In genomic region chr10:101224060-101224909, GRCh38 we compare ENCODE assay signal across 15 cellular contexts. TPM values are rescaled to one million over a fixed set of nuclear protein-coding genes. Genes with fewer than 3 reads are reported as not detected.
DNase-seq lines count a peak whose midpoint lies in the region; ATAC-seq, FAIRE-seq and TF ChIP-seq lines count a peak whose summit lies in the region.
"Had no signal": no experiment of that assay in that cellular context is flagged by ENCODE, and none has a peak within 500 bp of the region (broad histone marks: within the 10 kb centered on the region; RNA-seq: fewer than 3 reads in every experiment).

No MANE protein-coding gene starts in this region.

- H3K27ac ChIP-seq in ACC112 (ENCODE audit: low read depth, low read length) (no peak overlapping the region), astrocyte (ENCODE audit: low read depth, low read length) (no peak overlapping the region), neural cell (ENCODE audit: low read length) (no peak overlapping the region)
- no peak overlapping the region for H3K27ac ChIP-seq in CD4-positive, alpha-beta memory T cell (ENCODE audit: low read depth, low read length)
- H3K27ac ChIP-seq: SK-N-MC, testis had no signal

- H3K79me2 ChIP-seq in ACC112 (ENCODE audit: control insufficient read depth, insufficient read depth, low read length, unreplicated experiment) (no peaks in the 10 kb centered on the region), astrocyte (ENCODE audit: insufficient read depth, low read length) (no peaks in the 10 kb centered on the region), neural cell (replicated peaks; ENCODE audit: insufficient read depth, low read length) (no peaks in the 10 kb centered on the region)

- H3K4me1 Mint-ChIP-seq in CD4-positive, alpha-beta memory T cell, result peaks cover 30 to 73% (median 39%) of the 10 kb centered on the region in 4 donors
- peaks cover 4% of the 10 kb centered on the region for H3K4me1 Mint-ChIP-seq in astrocyte (ENCODE audit: low read depth, unreplicated experiment)

- H3K4me1 ChIP-seq in ACC112 (ENCODE audit: control insufficient read depth, insufficient read depth, low read length, unreplicated experiment) (peaks cover 2% of the 10 kb centered on the region), astrocyte (ENCODE audit: insufficient read depth, low read length) (peaks cover 3% of the 10 kb centered on the region)
- peaks cover 57% of the 10 kb centered on the region for H3K4me1 ChIP-seq in CD4-positive, alpha-beta memory T cell (ENCODE audit: insufficient read depth, low read length)

- H3K4me3 ChIP-seq in ACC112 (ENCODE audit: low read depth, low read length), result peak overlapping the region; percentile 60; the same call in 1 of the 2 replicates
- no peak overlapping the region for H3K4me3 ChIP-seq in CD4-positive, alpha-beta memory T cell (ENCODE audit: low read length in 2 of 2)
- no peak overlapping the region for H3K4me3 ChIP-seq in astrocyte (ENCODE audit: insufficient read depth, low read depth, low read length)
- no peak overlapping the region for H3K4me3 ChIP-seq in neural cell (ENCODE audit: low read length)
- H3K4me3 ChIP-seq: SK-N-MC had no signal

- no peaks in the 10 kb centered on the region for H3K9me3 ChIP-seq in CD4-positive, alpha-beta memory T cell (ENCODE audit: control insufficient read depth in 1 of 2, low read length in 2 of 2)
- peaks cover 5% of the 10 kb centered on the region for H3K9me3 ChIP-seq in astrocyte (ENCODE audit: insufficient read depth, low read depth, low read length)
- no peaks in the 10 kb centered on the region for H3K9me3 ChIP-seq in neural cell (ENCODE audit: low read length)
- H3K9me3 ChIP-seq: testis had no signal

- no peaks in the 10 kb centered on the region for H3F3A ChIP-seq in neural cell (ENCODE audit: insufficient read depth, low read length, poor library complexity, severe bottlenecking)

- no peak for TF ChIP-seq EP300 in neural cell (conservative IDR thresholded peaks at IDR 0.05; ENCODE audit: poor library complexity, severe bottlenecking)

- H3K27me3 ChIP-seq in ACC112 (ENCODE audit: insufficient read depth, low read length) (peaks cover 100% of the 10 kb centered on the region), astrocyte (ENCODE audit: insufficient read depth, low read length) (peaks cover 95% of the 10 kb centered on the region), neural cell (ENCODE audit: insufficient read depth, low read depth, low read length) (peaks cover 99% of the 10 kb centered on the region)
- H3K27me3 ChIP-seq in CD4-positive, alpha-beta memory T cell (ENCODE audit: insufficient read depth, low read length), result peaks cover 78% of the 10 kb centered on the region

- TF ChIP-seq CTCF in astrocyte (IDR thresholded peaks at IDR 0.05; ENCODE audit: insufficient read depth, low read depth, low read length), result no peak
- no peak for TF ChIP-seq CTCF in neural cell (IDR thresholded peaks at IDR 0.05; ENCODE audit: poor library complexity, severe bottlenecking)

- intact Hi-C loops in CD4-positive, alpha-beta memory T cell (cut with micrococcal nuclease), result no loop called here

- POLR2A ChIA-PET in CD4-positive, alpha-beta memory T cell (lab: Charles Lee; ENCODE audit: partially characterized antibody), result interaction anchor here (1.2 to 1.3 kb wide), 2 partner anchors 9 to 13 kb away, joined by 3 read pairs; no protein-coding TSS in a partner anchor

- FAIRE-seq in astrocyte (lab: Jason Lieb, UNC), result no peak
- FAIRE-seq: G401.6 had no signal

- H3K4me3 Mint-ChIP-seq in CD4-positive, alpha-beta memory T cell, result peak overlapping the region in 6 of 8 donors; percentile 17 to 77 (median 50)
- H3K4me3 Mint-ChIP-seq in astrocyte (ENCODE audit: unreplicated experiment), result no peak overlapping the region

- H3K36me3 Mint-ChIP-seq in CD4-positive, alpha-beta memory T cell, result no peaks in the 10 kb centered on the region
- H3K36me3 Mint-ChIP-seq in astrocyte (ENCODE audit: low read depth, unreplicated experiment), result peaks cover 6% of the 10 kb centered on the region

- no peak for DNase-seq in CD4-positive, alpha-beta memory T cell
- DNase-seq in astrocyte (ENCODE audit: low read depth) (no peak), HPDE6-E6E7 (ENCODE audit: extremely low spot score) (no peak)
- DNase-seq: activated naive CD4-positive, alpha-beta T cell had no signal

- CTCF ChIA-PET in CD4-positive, alpha-beta memory T cell (lab: Charles Lee; ENCODE audit: partially characterized antibody), result interaction anchor here (1.9 kb wide), 1 partner anchor 10 kb away, joined by 20 read pairs; no protein-coding TSS in a partner anchor

- ATAC-seq in GM19455 (IDR thresholded peaks at IDR 0.05; ENCODE audit: unreplicated experiment), result no peak
- ATAC-seq in HG03108 (IDR thresholded peaks at IDR 0.05; ENCODE audit: unreplicated experiment), result no peak

- H2AFZ ChIP-seq in ACC112 (ENCODE audit: low read length, unreplicated experiment) (no peak overlapping the region), astrocyte (ENCODE audit: low read depth, low read length) (no peak overlapping the region), neural cell (ENCODE audit: low read depth, low read length) (no peak overlapping the region)

- peaks cover 31% of the 10 kb centered on the region for H4K20me1 ChIP-seq in astrocyte (ENCODE audit: insufficient read depth, low read length)
- no peaks in the 10 kb centered on the region for H4K20me1 ChIP-seq in neural cell (ENCODE audit: insufficient read depth)

- peaks cover 64 to 75% of the 10 kb centered on the region in 2 donors for H3K27me3 Mint-ChIP-seq in CD4-positive, alpha-beta memory T cell
- peaks cover 78% of the 10 kb centered on the region for H3K27me3 Mint-ChIP-seq in astrocyte (ENCODE audit: low read depth, unreplicated experiment)

- H3K4me2 ChIP-seq in astrocyte (ENCODE audit: low read length), result no peak overlapping the region
- H3K4me2 ChIP-seq in neural cell (ENCODE audit: low read length), result no peak overlapping the region

- H3K36me3 ChIP-seq in ACC112 (ENCODE audit: insufficient read depth, low read length) (no peaks in the 10 kb centered on the region), astrocyte (ENCODE audit: insufficient read depth, low read length) (no peaks in the 10 kb centered on the region), neural cell (ENCODE audit: insufficient read depth, low read length) (no peaks in the 10 kb centered on the region)
- no peaks in the 10 kb centered on the region for H3K36me3 ChIP-seq in CD4-positive, alpha-beta memory T cell (ENCODE audit: insufficient read depth, low read length)

- H3K9me2 ChIP-seq in neural cell (ENCODE audit: insufficient read depth, low read length), result no peaks in the 10 kb centered on the region

- H3K9ac ChIP-seq in astrocyte (ENCODE audit: low read length), result no peak overlapping the region
- no peak overlapping the region for H3K9ac ChIP-seq in neural cell (ENCODE audit: low read length)

- peak overlapping the region in 2 of 7 donors; percentile 39 to 85 for H3K27ac Mint-ChIP-seq in CD4-positive, alpha-beta memory T cell
- peak overlapping the region; percentile 44 for H3K27ac Mint-ChIP-seq in astrocyte (ENCODE audit: unreplicated experiment)

- no peak for TF ChIP-seq RAD21 in neural cell (conservative IDR thresholded peaks at IDR 0.05)

- H3K9me3 Mint-ChIP-seq in CD4-positive, alpha-beta memory T cell, result peaks cover 0 to 6% (median 0%) of the 10 kb centered on the region in 8 donors
- peaks cover 28% of the 10 kb centered on the region for H3K9me3 Mint-ChIP-seq in astrocyte (ENCODE audit: unreplicated experiment)

TF ChIP-seq in neural cell, 6 proteins besides CTCF, POLR2A, EP300 and RAD21:
- TF ChIP-seq MXI1 (conservative IDR thresholded peaks at IDR 0.05; ENCODE audit: poor library complexity, severe bottlenecking) (no peak), REST (IDR thresholded peaks at IDR 0.05; ENCODE audit: borderline replicate concordance) (no peak), SMC3 (conservative IDR thresholded peaks at IDR 0.05; ENCODE audit: poor library complexity) (no peak), EZH2 (IDR thresholded peaks at IDR 0.05; ENCODE audit: borderline replicate concordance, insufficient read depth, low read length, poor library complexity, severe bottlenecking) (no peak), TAF1 (IDR thresholded peaks at IDR 0.05; ENCODE audit: low read depth) (no peak), POLR2AphosphoS5 (IDR thresholded peaks at IDR 0.05) (peak; percentile 45)

RNA-seq across cellular contexts. Expression of gene LBX1, which starts 5.0 kb away (rescaled TPM):
- total RNA-seq in CD4-positive, alpha-beta memory T cell, result not detected
- not detected for polyA plus RNA-seq in CD4-positive, alpha-beta memory T cell
- not detected in 2 replicates for total RNA-seq in astrocyte
- polyA plus RNA-seq in neural cell, result 0.08 TPM in 1 of 2 replicates, not detected in the other
- polyA minus RNA-seq in neural cell, result not detected in 2 replicates
- total RNA-seq: activated CD8-positive, alpha-beta memory T cell treated with anti-CD3 and anti-CD28 coated beads for 36 hours; fibroblast of villous mesenchyme; lung microvascular endothelial cell; omental fat pad had no signal
